In the genomic region with DNA sequence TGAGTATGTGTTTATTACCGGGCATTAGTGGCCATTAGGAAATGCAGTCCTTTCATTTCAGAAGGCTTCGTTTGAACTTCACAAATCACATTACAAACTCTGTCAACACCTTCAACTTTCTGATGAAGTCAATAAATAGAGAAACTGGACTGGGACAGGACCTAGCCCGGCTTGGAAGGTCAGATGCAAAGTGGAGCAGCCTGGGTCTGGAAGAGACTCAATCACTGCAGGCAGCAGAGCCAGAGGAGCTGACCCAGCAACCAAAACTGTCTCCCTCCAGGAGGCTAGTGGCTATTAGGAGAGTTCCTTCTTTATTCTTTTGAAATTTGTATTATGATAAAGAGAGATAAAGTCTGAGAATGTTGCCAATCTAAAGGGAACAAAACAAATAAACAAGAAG, we compare ENCODE assay signal across 24 cellular contexts.
"Had no signal": no experiment of that assay in that cellular context is flagged by ENCODE, and none has a peak within 500 bp of the region (broad histone marks: within the 10 kb centered on the region; RNA-seq: fewer than 3 reads in every experiment).

No MANE protein-coding gene starts in this region.

- H3K36me3 ChIP-seq: adrenal gland, MG63, Peyer's patch, SJCRH30 had no signal

- H3K4me3 Mint-ChIP-seq: activated CD8-positive, alpha-beta T cell treated with anti-CD3 and anti-CD28 coated beads, Interleukin-2, amount 10 ng/mL, durations not matched to agents 7 days and 5 days; activated naive CD8-positive, alpha-beta T cell treated with anti-CD3 and anti-CD28 coated beads, Interleukin-2, amount 10 ng/mL, durations not matched to agents 7 days and 5 days; T-helper 1 cell treated with Interleukin-12 subunit alpha and Interleukin-12 subunit beta and Interleukin-4 antibody, amounts not matched to agents 30 μg/mL and 1 μg/mL, for 36 hours; WTC11 had no signal

- FAIRE-seq: bronchial epithelial cell had no signal

- H3K27me3 Mint-ChIP-seq: activated naive CD8-positive, alpha-beta T cell treated with anti-CD3 and anti-CD28 coated beads, Interleukin-2, amount 10 ng/mL, durations not matched to agents 7 days and 5 days had no signal

- H3K27ac ChIP-seq: adrenal gland, Peyer's patch, RWPE1, SJCRH30 had no signal

- H3K4me1 ChIP-seq: Peyer's patch, SJCRH30 had no signal

- H3K36me3 Mint-ChIP-seq: activated naive CD8-positive, alpha-beta T cell treated with anti-CD3 and anti-CD28 coated beads, Interleukin-2, amount 10 ng/mL, durations not matched to agents 7 days and 5 days; WTC11 had no signal

- DNase-seq: activated CD4-positive, alpha-beta T cell treated with anti-CD3 and anti-CD28 coated beads for 48 hours; activated CD4-positive, alpha-beta T cell treated with anti-CD3 and anti-CD28 coated beads, Interleukin-2, amount 50 U/mL, for 4 hours; activated CD4-positive, CD25-positive, alpha-beta regulatory T cell treated with anti-CD3 and anti-CD28 coated beads, Interleukin-2, amount 50 U/mL, for 72 hours; activated CD8-positive, alpha-beta memory T cell treated with anti-CD3 and anti-CD28 coated beads, Interleukin-2, amount 50 U/mL, for 48 hours; activated CD8-positive, alpha-beta T cell treated with anti-CD3 and anti-CD28 coated beads, Interleukin-2, amount 10 ng/mL, durations not matched to agents 7 days and 5 days; activated naive CD4-positive, alpha-beta T cell treated with anti-CD3 and anti-CD28 coated beads, Interleukin-2, amount 50 U/mL, for 16 hours; activated naive CD8-positive, alpha-beta T cell treated with anti-CD3 and anti-CD28 coated beads, Interleukin-2, amount 10 ng/mL, durations not matched to agents 7 days and 5 days; activated T-cell treated with anti-CD3 and anti-CD28 coated beads, Interleukin-2, amount 50 U/mL, for 1 hour; anterior cingulate cortex; MG63; NCI-H1105; NCI-H1436; NCI-H187 treated with DMSO at 0.1 percent for 48 hours; NCI-H2081 treated with DMSO at 0.1 percent for 48 hours; NCI-H446; NCI-H524; Peyer's patch; Right ventricle myocardium superior; SJCRH30 had no signal

- H3K9me3 Mint-ChIP-seq: activated naive CD8-positive, alpha-beta T cell treated with anti-CD3 and anti-CD28 coated beads, Interleukin-2, amount 10 ng/mL, durations not matched to agents 7 days and 5 days; T-helper 1 cell treated with Interleukin-12 subunit alpha and Interleukin-12 subunit beta and Interleukin-4 antibody, amounts not matched to agents 30 μg/mL and 1 μg/mL, for 36 hours; WTC11 had no signal

- H3K27me3 ChIP-seq: adrenal gland, MG63, Peyer's patch, SJCRH30 had no signal

- ATAC-seq: activated CD8-positive, alpha-beta T cell treated with anti-CD3 and anti-CD28 coated beads, Interleukin-2, amount 10 ng/mL, durations not matched to agents 7 days and 5 days; WTC11 had no signal

- H3K4me1 Mint-ChIP-seq: activated naive CD8-positive, alpha-beta T cell treated with anti-CD3 and anti-CD28 coated beads, Interleukin-2, amount 10 ng/mL, durations not matched to agents 7 days and 5 days; WTC11 had no signal

- H3K4me3 ChIP-seq: adrenal gland, MG63, Peyer's patch, SJCRH30 had no signal

- H3K9me3 ChIP-seq: adrenal gland, MG63, Peyer's patch, SJCRH30 had no signal

- H3K27ac Mint-ChIP-seq: activated CD8-positive, alpha-beta T cell treated with anti-CD3 and anti-CD28 coated beads, Interleukin-2, amount 10 ng/mL, durations not matched to agents 7 days and 5 days; activated naive CD8-positive, alpha-beta T cell treated with anti-CD3 and anti-CD28 coated beads, Interleukin-2, amount 10 ng/mL, durations not matched to agents 7 days and 5 days; T-helper 1 cell treated with Interleukin-12 subunit alpha and Interleukin-12 subunit beta and Interleukin-4 antibody, amounts not matched to agents 30 μg/mL and 1 μg/mL, for 36 hours; WTC11 had no signal
